ENCODE assay signal across 8 cellular contexts in the genomic region with DNA sequence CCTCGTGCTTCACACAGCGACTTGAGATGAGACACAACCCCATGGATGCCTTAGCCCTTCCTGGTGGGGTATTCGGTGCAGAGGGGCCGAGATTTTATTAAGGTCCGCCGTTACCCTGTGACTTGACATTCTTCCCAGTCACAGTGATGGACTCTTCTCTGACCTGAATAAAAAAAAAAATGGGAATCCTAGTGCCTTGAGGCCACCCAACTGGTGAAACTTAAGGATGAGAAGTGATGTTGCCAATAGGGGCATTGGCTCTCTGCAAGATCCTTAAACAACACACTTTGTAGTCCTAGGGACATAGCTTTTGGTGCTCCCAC. TPM values are rescaled to one million over a fixed set of nuclear protein-coding genes. Genes with fewer than 3 reads are reported as not detected.
DNase-seq lines count a peak whose midpoint lies in the region; ATAC-seq and TF ChIP-seq lines count a peak whose summit lies in the region.

No MANE protein-coding gene starts in this region.

- BruUV-seq in PC-3 (replicated peaks; lab: Mats Ljungman, UMichigan), result TSS peak; percentile 71

- H3K36me3 ChIP-seq in PC-3 (ENCODE audit: low read depth, low read length), result peaks cover 56% of the 10 kb centered on the region
- H3K36me3 ChIP-seq in psoas muscle (ENCODE audit: insufficient read depth in 1 of 2, low read depth in 1 of 2), result peaks cover 5 to 61% of the 10 kb centered on the region in 2 donors

- intact Hi-C loops in PC-3 (cut with micrococcal nuclease), result no loop called here
- intact Hi-C loops in psoas muscle (cut with DNase I), result no loop called here

- peaks cover 36% of the 10 kb centered on the region for H3K79me2 ChIP-seq in PC-3 (ENCODE audit: low read length)

- H3K9me2 ChIP-seq in PC-3 (replicated peaks; ENCODE audit: low read length), result no peaks in the 10 kb centered on the region

- DNase-seq in PC-3 (no peak), epithelial cell of esophagus (ENCODE audit: low read depth) (no peak), psoas muscle (no peak), NCI-H1930 (lab: John Stamatoyannopoulos, UW) (no peak), NCI-H1436 treated with DMSO at 0.1 percent for 48 hours (lab: John Stamatoyannopoulos, UW) (no peak)

- peaks cover 31% of the 10 kb centered on the region for H3K4me1 ChIP-seq in PC-3 (ENCODE audit: insufficient read depth, low read length)
- peaks cover 30% of the 10 kb centered on the region for H3K4me1 ChIP-seq in psoas muscle

- H3K27ac ChIP-seq in PC-3 (ENCODE audit: low read length) (peak overlapping the region; percentile 69), psoas muscle (peak overlapping the region; percentile 100)

- POLR2A ChIA-PET in PC-3 (lab: Charles Lee; ENCODE audit: unreplicated experiment), result interaction anchor here (0.8 to 1.1 kb wide), 2 partner anchors 26 to 137 kb away, joined by 3 to 5 read pairs; partner anchors contain the start of genes BCAS4, DPM1 and MOCS3

- H3F3A ChIP-seq in PC-3 (ENCODE audit: low read length, unreplicated experiment), result peaks cover 26% of the 10 kb centered on the region

- H3K4me3 ChIP-seq in GM08714 (ENCODE audit: low read length), result peak overlapping the region; percentile 19; the same call in 1 of the 2 replicates
- peak overlapping the region; percentile 64; the same call in 1 of the 2 replicates for H3K4me3 ChIP-seq in PC-3 (ENCODE audit: low read length)
- peak overlapping the region; percentile 25 for H3K4me3 ChIP-seq in epithelial cell of esophagus (ENCODE audit: low read length)
- peak overlapping the region; percentile 74 for H3K4me3 ChIP-seq in psoas muscle

- CTCF ChIA-PET in PC-3 (lab: Charles Lee), result interaction anchor here (0.9 to 1.4 kb wide), 4 partner anchors 26 to 141 kb away, joined by 3 to 9 read pairs (median 6); partner anchors contain the start of genes BCAS4, DPM1 and MOCS3

- no peaks in the 10 kb centered on the region for H3K27me3 ChIP-seq in PC-3 (ENCODE audit: low read length)
- no peaks in the 10 kb centered on the region for H3K27me3 ChIP-seq in psoas muscle (ENCODE audit: insufficient read depth in 3 of 3, low read length in 2 of 3)

- H4K20me1 ChIP-seq in PC-3 (ENCODE audit: low read length), result peaks cover 22% of the 10 kb centered on the region

- WGBS in psoas muscle, 3 donors, result 31 to 42% (median 40%) methylated on average over 6 of the region's 6 CpGs

- H2AFZ ChIP-seq in PC-3 (ENCODE audit: low read length), result peak overlapping the region; percentile 82

- ATAC-seq in PC-3, result no peak
- no peak for ATAC-seq in psoas muscle
- ATAC-seq in HG03521 (IDR thresholded peaks at IDR 0.05; ENCODE audit: unreplicated experiment), result no peak
- no peak for ATAC-seq in GM18502 (IDR thresholded peaks at IDR 0.05; ENCODE audit: poor library complexity, unreplicated experiment)

- peak overlapping the region; percentile 75 for H3K9ac ChIP-seq in PC-3 (ENCODE audit: low read length)

- TF ChIP-seq CTCF in PC-3 (conservative IDR thresholded peaks at IDR 0.05; ENCODE audit: low read depth, low read length), result no peak
- TF ChIP-seq CTCF in epithelial cell of esophagus (IDR thresholded peaks at IDR 0.05; ENCODE audit: insufficient read depth, low read depth, low read length, missing control alignments), result no peak
- TF ChIP-seq CTCF in psoas muscle (IDR thresholded peaks at IDR 0.05), result no peak

- peak overlapping the region; percentile 84 for H3K4me2 ChIP-seq in PC-3 (ENCODE audit: low read length)

- H3K9me3 ChIP-seq in PC-3 (ENCODE audit: low read length) (no peaks in the 10 kb centered on the region), psoas muscle (no peaks in the 10 kb centered on the region)

RNA-seq across cellular contexts. Expression of gene ADNP, which starts 0.7 kb away (rescaled TPM):
- total RNA-seq in PC-3 (2014; rRNA removed) (27.5 and 45.0 TPM in 2 replicates), psoas muscle (10 to 100 TPM; 34.2 to 40.1 (median 37.9) TPM)
- polyA plus RNA-seq in psoas muscle, result 10 to 100 TPM; 13.3 to 30.1 (median 13.4) TPM

RNA-seq across cellular contexts. Expression of gene DPM1, which starts 26.4 kb away (rescaled TPM):
- total RNA-seq in PC-3 (2014; rRNA removed), result 70.7 and 87.0 TPM in 2 replicates
- 10 to 100 TPM; 24.6 to 59.6 (median 38.3) TPM for total RNA-seq in psoas muscle
- polyA plus RNA-seq in psoas muscle, result 100 to 1,000 TPM in 1 of 3 donors, 10 to 100 TPM in 2; 65.7 to 120 (median 66.8) TPM

RNA-seq across cellular contexts. Expression of gene MOCS3, which starts 26.6 kb away (rescaled TPM):
- total RNA-seq in PC-3 (2014; rRNA removed), result 11.3 and 13.4 TPM in 2 replicates
- total RNA-seq in psoas muscle, result 1 to 10 TPM; 2.9 to 4.2 (median 3.7) TPM
- 1 to 10 TPM; 2.1 to 5.9 (median 3.1) TPM for polyA plus RNA-seq in psoas muscle

Comparison
In these comparisons a context has a peak if more than half of its experiments do, and no peak if none do; other contexts are left out.
1. H3K4me3 ChIP-seq: peak in every context shown above with its lines; median percentile 74 in psoas muscle; 64 in PC-3; 25 in epithelial cell of esophagus; 19 in GM08714.